Comparison of ENCODE assay signal across 15 cellular contexts in genomic region chr2:28401411-28401810, GRCh38. TPM values are rescaled to one million over a fixed set of nuclear protein-coding genes. Genes with fewer than 3 reads are reported as not detected.
DNase-seq lines count a peak whose midpoint lies in the region; ATAC-seq and TF ChIP-seq lines count a peak whose summit lies in the region.
"Had no signal": no experiment of that assay in that cellular context is flagged by ENCODE, and none has a peak within 500 bp of the region (broad histone marks: within the 10 kb centered on the region; RNA-seq: fewer than 3 reads in every experiment).

No MANE protein-coding gene starts in this region.

- peaks cover 10% of the 10 kb centered on the region for H3K36me3 ChIP-seq in CD8-positive, alpha-beta memory T cell (ENCODE audit: insufficient read depth, low read length)
- H3K36me3 ChIP-seq in esophagus squamous epithelium: peaks cover 41 to 88% (median 56%) of the 10 kb centered on the region in 3 donors
- H3K36me3 ChIP-seq in uterus: no peaks in the 10 kb centered on the region

- TF ChIP-seq POLR2A in esophagus squamous epithelium (IDR thresholded peaks at IDR 0.05) (no peak), uterus (IDR thresholded peaks at IDR 0.05) (no peak)

- TF ChIP-seq CTCF in esophagus squamous epithelium (IDR thresholded peaks at IDR 0.05): no peak
- TF ChIP-seq CTCF in uterus (IDR thresholded peaks at IDR 0.05): no peak
- no peak for TF ChIP-seq CTCF in H9 (conservative IDR thresholded peaks at IDR 0.05)

- no peak overlapping the region for H4K8ac ChIP-seq in H9 (replicated peaks; ENCODE audit: insufficient read length, low read depth, low read length)

- no peak overlapping the region for H2BK5ac ChIP-seq in H9 (ENCODE audit: insufficient read length, low read length)

- no peak overlapping the region for H2BK15ac ChIP-seq in H9 (ENCODE audit: low read depth, low read length)

- no peak overlapping the region for H2BK12ac ChIP-seq in H9 (ENCODE audit: insufficient read length, low read depth, low read length)

- no peak overlapping the region for H4K91ac ChIP-seq in H9 (ENCODE audit: insufficient read length, low read depth, low read length)

- peak overlapping the region in 6 of 8 donors; percentile 17 to 96 (median 60) for H3K27ac Mint-ChIP-seq in CD8-positive, alpha-beta memory T cell
- peak overlapping the region in 1 of 3 experiments; percentile 3; a peak in 1 of 7 replicates for H3K27ac Mint-ChIP-seq in H9
- H3K27ac Mint-ChIP-seq: CD8-positive, alpha-beta T cell had no signal

- peaks cover 58 to 63% (median 60%) of the 10 kb centered on the region in 3 donors for H3K4me1 Mint-ChIP-seq in CD8-positive, alpha-beta memory T cell
- H3K4me1 Mint-ChIP-seq in H9: peaks cover 10 to 12% of the 10 kb centered on the region in 2 experiments

- H3K4me2 ChIP-seq in H9 (ENCODE audit: insufficient read depth, insufficient read length, low read length): no peak overlapping the region

- no peaks in the 10 kb centered on the region for H3K9me3 ChIP-seq in CD8-positive, alpha-beta memory T cell (ENCODE audit: low read length)
- H3K9me3 ChIP-seq in esophagus squamous epithelium (no peaks in the 10 kb centered on the region), uterus (no peaks in the 10 kb centered on the region), H9 (ENCODE audit: control insufficient read depth, low read depth, low read length) (no peaks in the 10 kb centered on the region)
- H3K9me3 ChIP-seq: body of pancreas had no signal

- H3K4me3 ChIP-seq in CD8-positive, alpha-beta memory T cell (ENCODE audit: low read length): no peak overlapping the region
- H3K4me3 ChIP-seq in esophagus squamous epithelium: peak overlapping the region in 2 of 4 donors; percentile 97 to 98
- H3K4me3 ChIP-seq in uterus: peak overlapping the region in 1 of 2 donors; percentile 3
- H3K4me3 ChIP-seq: body of pancreas had no signal

- H3K18ac ChIP-seq in H9 (ENCODE audit: insufficient read length, low read depth, low read length): no peak overlapping the region

- no peaks in the 10 kb centered on the region for H3K23me2 ChIP-seq in H9 (ENCODE audit: insufficient read length, low read depth, low read length, poor library complexity, severe bottlenecking)

- H3K9ac ChIP-seq in H9 (ENCODE audit: extremely low read depth, insufficient read length, low read length): no peak overlapping the region

- ATAC-seq in sciatic nerve: no peak
- ATAC-seq: body of pancreas; CD8-positive, alpha-beta T cell had no signal

- no peak overlapping the region for H2AFZ ChIP-seq in H9 (ENCODE audit: low read length)

- no peak overlapping the region for H2BK20ac ChIP-seq in H9 (ENCODE audit: low read depth, low read length, poor library complexity, severe bottlenecking)

- DNase-seq in CD8-positive, alpha-beta memory T cell: peak in 1 of 5 donors; percentile 13
- DNase-seq in HK-2 (ENCODE audit: unreplicated experiment) (peak; percentile 17), esophagus squamous epithelium (lab: John Stamatoyannopoulos, UW) (no peak), sciatic nerve (ENCODE audit: low spot score) (peak; percentile 45), uterus (no peak), midbrain (lab: John Stamatoyannopoulos, UW) (no peak), H9 (no peak), iPS-NIHi11 (ENCODE audit: low spot score) (no peak)
- DNase-seq: body of pancreas; CD8-positive, alpha-beta T cell; effector CD4-positive, alpha-beta T cell; IMR-90; NCI-H1092 treated with DMSO at 0.1 percent for 48 hours; NCI-H446; OCI-M1 had no signal

- H3K36me3 Mint-ChIP-seq in CD8-positive, alpha-beta memory T cell: peaks cover 0 to 64% (median 0%) of the 10 kb centered on the region in 3 donors
- peaks cover 0 to 2% (median 0%) of the 10 kb centered on the region in 3 experiments; a peak in 1 of 7 replicates for H3K36me3 Mint-ChIP-seq in H9 (ENCODE audit: insufficient read depth in 1 of 3, low read depth in 3 of 3)

- POLR2A ChIA-PET in CD8-positive, alpha-beta memory T cell (lab: Charles Lee): no interaction called here

- CTCF ChIA-PET in CD8-positive, alpha-beta memory T cell (lab: Charles Lee): interaction anchor here (0.9 to 3.9 kb wide), 3 partner anchors 9 to 697 kb away, joined by 3 to 14 read pairs (median 3); no protein-coding TSS in a partner anchor

- H4K20me1 ChIP-seq in H9 (ENCODE audit: control insufficient read depth, insufficient read depth, insufficient read length): no peaks in the 10 kb centered on the region

- no peaks in the 10 kb centered on the region for H3K27me3 Mint-ChIP-seq in CD8-positive, alpha-beta memory T cell
- no peaks in the 10 kb centered on the region for H3K27me3 Mint-ChIP-seq in H9 (ENCODE audit: low read depth)

- H3K4me1 ChIP-seq in CD8-positive, alpha-beta memory T cell (ENCODE audit: insufficient read depth, low read length): peaks cover 32% of the 10 kb centered on the region
- peaks cover 54 to 97% (median 87%) of the 10 kb centered on the region in 3 donors for H3K4me1 ChIP-seq in esophagus squamous epithelium
- peaks cover 29 to 59% of the 10 kb centered on the region in 2 donors for H3K4me1 ChIP-seq in uterus
- H3K4me1 ChIP-seq in H9 (ENCODE audit: insufficient read depth, low read length): no peaks in the 10 kb centered on the region

- intact Hi-C loops in esophagus squamous epithelium (cut with DNase I) (loop anchor here (10.0 kb wide), 1 partner anchor 647 kb away; no protein-coding TSS in a partner anchor), sciatic nerve (cut with DNase I) (loop anchor here (10.0 kb wide), 1 partner anchor 677 kb away; no protein-coding TSS in a partner anchor), uterus (cut with DNase I; ENCODE audit: low total_unique reads) (no loop called here)

- H3K79me2 ChIP-seq in H9 (ENCODE audit: insufficient read depth, low read length): no peaks in the 10 kb centered on the region

- no peak overlapping the region for H3K23ac ChIP-seq in H9 (ENCODE audit: insufficient read length, low read depth, low read length)

- no peak overlapping the region for H3T11ph ChIP-seq in H9 (ENCODE audit: low read length)

- no peak overlapping the region for H3K14ac ChIP-seq in H9 (ENCODE audit: insufficient read depth, low read length)

- H3K4ac ChIP-seq in H9 (ENCODE audit: low read depth, low read length): no peak overlapping the region

- no peaks in the 10 kb centered on the region for H3K27me3 ChIP-seq in CD8-positive, alpha-beta memory T cell (ENCODE audit: insufficient read depth, low read length, poor library complexity, severe bottlenecking)
- H3K27me3 ChIP-seq in esophagus squamous epithelium (no peaks in the 10 kb centered on the region), uterus (no peaks in the 10 kb centered on the region), H9 (ENCODE audit: insufficient read depth, low read length) (no peaks in the 10 kb centered on the region)
- H3K27me3 ChIP-seq: body of pancreas had no signal

- no peak overlapping the region for H2AK5ac ChIP-seq in H9 (ENCODE audit: insufficient read length, low read length)

- H3K79me1 ChIP-seq in H9 (ENCODE audit: insufficient read depth, low read depth, low read length, poor library complexity, severe bottlenecking): no peaks in the 10 kb centered on the region

- no peak overlapping the region for H3K27ac ChIP-seq in CD8-positive, alpha-beta memory T cell (ENCODE audit: low read depth, low read length)
- H3K27ac ChIP-seq in esophagus squamous epithelium (peak overlapping the region; percentile 38 to 100 (median 94)), uterus (peak overlapping the region in 1 of 2 donors; percentile 99), H9 (ENCODE audit: insufficient read length, low read depth, low read length) (no peak overlapping the region)
- H3K27ac ChIP-seq: body of pancreas had no signal

- no peaks in the 10 kb centered on the region for H3K9me3 Mint-ChIP-seq in CD8-positive, alpha-beta memory T cell
- no peaks in the 10 kb centered on the region for H3K9me3 Mint-ChIP-seq in H9
- H3K9me3 Mint-ChIP-seq: CD8-positive, alpha-beta T cell had no signal

- H3K56ac ChIP-seq in H9 (ENCODE audit: insufficient read length, low read depth, low read length): no peak overlapping the region

- H2BK120ac ChIP-seq in H9 (ENCODE audit: low read depth, low read length, poor library complexity, severe bottlenecking): no peak overlapping the region

- H3K4me3 Mint-ChIP-seq in CD8-positive, alpha-beta memory T cell: peak overlapping the region in 2 of 7 donors; percentile 32 to 42
- no peak overlapping the region for H3K4me3 Mint-ChIP-seq in H9
- H3K4me3 Mint-ChIP-seq: CD8-positive, alpha-beta T cell had no signal

- 52 to 59% methylated on average over 4 of the region's 4 CpGs for WGBS in esophagus squamous epithelium, 2 donors
- no CpG with 5 or more reads among the region's 4 CpGs for WGBS in H9 (ENCODE audit: extremely low coverage, insufficient read length, low lambda C conversion rate)

- no peak overlapping the region for H4K5ac ChIP-seq in H9 (ENCODE audit: insufficient read length, low read depth, low read length)

RNA-seq across cellular contexts. Expression of gene FOSL2, which starts 8.8 kb away (rescaled TPM):
- total RNA-seq in CD8-positive, alpha-beta memory T cell: 10 to 100 TPM; 46.2 to 47.3 TPM
- 14.1 TPM for polyA plus RNA-seq in CD8-positive, alpha-beta memory T cell
- total RNA-seq in esophagus squamous epithelium: 100 to 1,000 TPM; 100 to 234 (median 144) TPM
- total RNA-seq in sciatic nerve: 230 TPM
- 100 to 1,000 TPM in 1 of 4 donors, 10 to 100 TPM in 3; 39.8 to 134 (median 58.7) TPM for total RNA-seq in uterus
- total RNA-seq in H9 (2021): 7.3 and 7.4 TPM in 2 replicates

Comparison
In these comparisons a context has a peak if more than half of its experiments do, and no peak if none do; other contexts are left out.
1. DNase-seq: peak in HK-2 (single experiment) and sciatic nerve (single experiment); none in esophagus squamous epithelium (single experiment), uterus (0 of 2), midbrain (single experiment), H9 (single experiment) and iPS-NIHi11 (single experiment).
2. H3K27ac ChIP-seq: peak in esophagus squamous epithelium (4 of 4); none in CD8-positive, alpha-beta memory T cell (single experiment) and H9 (single experiment).